8 cellular contexts compared by ENCODE assay signal in genomic region chr14:55580401-55581010, GRCh38. TPM values are rescaled to one million over a fixed set of nuclear protein-coding genes. Genes with fewer than 3 reads are reported as not detected.
A peak's percentile ranks its signal among the peaks of the same experiment; 100 is the strongest.
DNase-seq lines count a peak whose midpoint lies in the region; ATAC-seq and TF ChIP-seq lines count a peak whose summit lies in the region.

No MANE protein-coding gene starts in this region.

- H3K27me3 Mint-ChIP-seq in brain: peaks cover 12% of the 10 kb centered on the region
- peaks cover 2 to 18% (median 9%) of the 10 kb centered on the region in 3 donors for H3K27me3 Mint-ChIP-seq in immature natural killer cell (ENCODE audit: low read depth in 3 of 3)

- H3K4me3 Mint-ChIP-seq in brain: peak overlapping the region; percentile 80 to 91 (median 89)
- H3K4me3 Mint-ChIP-seq in immature natural killer cell: peak overlapping the region; percentile 72 to 91 (median 85)

- in situ Hi-C loops in ACHN (cut with HindIII; ENCODE audit: low pct_ligation_motif_present, low pct_unique_long_range_greater_than_20kb, low sequenced_read_pairs): no loop called here
- in situ Hi-C loops in G401 (cut with HindIII; ENCODE audit: low sequenced_read_pairs): no loop called here

- H3K27ac Mint-ChIP-seq in brain: peak overlapping the region; percentile 5 to 87 (median 77)
- H3K27ac Mint-ChIP-seq in immature natural killer cell: peak overlapping the region; percentile 79 to 91 (median 85)

- peaks cover 16% of the 10 kb centered on the region for H3K4me1 Mint-ChIP-seq in brain
- peaks cover 16 to 30% of the 10 kb centered on the region in 2 donors for H3K4me1 Mint-ChIP-seq in immature natural killer cell

- H3K9me3 Mint-ChIP-seq in brain: no peaks in the 10 kb centered on the region
- H3K9me3 Mint-ChIP-seq in immature natural killer cell: no peaks in the 10 kb centered on the region

- ATAC-seq in GM19023 (IDR thresholded peaks at IDR 0.05; ENCODE audit: unreplicated experiment) (peak; percentile 62), HG03196 (IDR thresholded peaks at IDR 0.05; ENCODE audit: unreplicated experiment) (peak; percentile 33)

- H3K36me3 Mint-ChIP-seq in brain (peaks cover 4% of the 10 kb centered on the region), immature natural killer cell (no peaks in the 10 kb centered on the region)

- TF ChIP-seq CTCF in brain (conservative IDR thresholded peaks at IDR 0.05): no peak

- DNase-seq in ACHN: peak; percentile 32
- DNase-seq in T-helper 22 cell (ENCODE audit: low read depth): peak; percentile 48
- peak; percentile 68 to 74 (median 71) for DNase-seq in immature natural killer cell
- DNase-seq in stimulated activated CD4-positive, alpha-beta T cell treated with anti-CD3 and anti-CD28 coated beads, Interleukin-15, amount 100 ng/mL, for 1 hour (ENCODE audit: low read depth in 1 of 2, low spot score in 1 of 2): peak; percentile 28 to 30
- no peak for DNase-seq in G401 (ENCODE audit: low spot score)

RNA-seq across cellular contexts. Expression of gene KTN1, which starts 0.5 kb away (rescaled TPM):
- 22.8 TPM for polyA plus RNA-seq in brain (ENCODE audit: insufficient read depth, low read depth, low replicate concordance)
- 10 to 100 TPM in 2 of 3 donors, 1 to 10 TPM in 1; 4.8 to 30.5 (median 18.5) TPM for polyA plus RNA-seq in immature natural killer cell
- total RNA-seq in G401 (2014; rRNA removed; shearing (Covaris generic)): 92.4 and 132 TPM in 2 replicates
